In the genomic region with DNA sequence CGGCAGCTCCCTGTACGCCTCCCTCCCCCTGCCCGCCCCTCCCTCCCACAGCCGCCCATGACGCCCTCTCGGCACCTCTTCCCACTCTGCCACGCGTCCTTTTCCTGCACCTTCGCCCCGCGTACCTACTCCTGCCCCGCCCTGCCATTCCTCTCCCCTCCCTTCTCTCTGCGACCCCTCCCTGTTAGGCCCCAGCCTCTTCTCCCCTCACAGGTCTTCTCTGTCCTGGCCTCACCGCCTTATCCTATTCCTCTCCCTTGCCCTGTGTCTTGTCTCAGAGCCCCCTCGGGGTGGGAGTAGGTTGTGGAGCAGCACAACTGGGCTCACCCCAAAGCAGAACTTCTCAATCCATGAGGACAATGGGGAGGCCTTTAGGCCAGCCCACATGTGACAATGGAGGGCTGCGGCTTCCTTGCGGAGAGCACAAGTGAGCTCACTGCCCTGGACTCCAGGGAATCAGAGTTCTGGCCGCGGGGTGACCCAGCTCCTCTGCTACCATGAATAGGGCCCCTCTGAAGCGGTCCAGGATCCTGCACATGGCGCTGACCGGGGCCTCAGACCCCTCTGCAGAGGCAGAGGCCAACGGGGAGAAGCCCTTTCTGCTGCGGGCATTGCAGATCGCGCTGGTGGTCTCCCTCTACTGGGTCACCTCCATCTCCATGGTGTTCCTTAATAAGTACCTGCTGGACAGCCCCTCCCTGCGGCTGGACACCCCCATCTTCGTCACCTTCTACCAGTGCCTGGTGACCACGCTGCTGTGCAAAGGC, we compare ENCODE assay signal across 8 cellular contexts. TPM values are rescaled to one million over a fixed set of nuclear protein-coding genes. Genes with fewer than 3 reads are reported as not detected.
DNase-seq lines count a peak whose midpoint lies in the region; ATAC-seq, FAIRE-seq and TF ChIP-seq lines count a peak whose summit lies in the region.

No MANE protein-coding gene starts in this region.

- ATAC-seq in HG02571 (IDR thresholded peaks at IDR 0.05; ENCODE audit: unreplicated experiment) (peak; percentile 25), HG02970 (IDR thresholded peaks at IDR 0.05; ENCODE audit: low FRiP score, unreplicated experiment) (no peak)

- H3K4me1 Mint-ChIP-seq in T-helper 2 cell treated with Interferon-gamma antibody and Interleukin-4, amounts not matched to agents 5 μg/mL and 100 μg/mL, for 36 hours (ENCODE audit: low read depth) = peaks cover 39% of the 10 kb centered on the region
- H3K4me1 Mint-ChIP-seq in stimulated activated naive CD8-positive, alpha-beta T cell treated with anti-CD3 and anti-CD28 coated beads, Interleukin-15, Interleukin-2, amounts not matched to agents 100 ng/mL and 50 ng/mL, for 24 hours (ENCODE audit: low read depth) = peaks cover 43% of the 10 kb centered on the region

- H3K9me3 Mint-ChIP-seq in T-helper 2 cell treated with Interferon-gamma antibody and Interleukin-4, amounts not matched to agents 5 μg/mL and 100 μg/mL, for 36 hours = no peaks in the 10 kb centered on the region
- H3K9me3 Mint-ChIP-seq in stimulated activated naive CD8-positive, alpha-beta T cell treated with anti-CD3 and anti-CD28 coated beads, Interleukin-15, Interleukin-2, amounts not matched to agents 100 ng/mL and 50 ng/mL, for 24 hours = no peaks in the 10 kb centered on the region

- no peaks in the 10 kb centered on the region for H3K27me3 ChIP-seq in bronchial epithelial cell (ENCODE audit: control insufficient read depth, insufficient read depth, low read length)

- peak overlapping the region; percentile 84 for H3K27ac Mint-ChIP-seq in T-helper 2 cell treated with Interferon-gamma antibody and Interleukin-4, amounts not matched to agents 5 μg/mL and 100 μg/mL, for 36 hours
- peak overlapping the region; percentile 86 for H3K27ac Mint-ChIP-seq in stimulated activated naive CD8-positive, alpha-beta T cell treated with anti-CD3 and anti-CD28 coated beads, Interleukin-15, Interleukin-2, amounts not matched to agents 100 ng/mL and 50 ng/mL, for 24 hours

- no peaks in the 10 kb centered on the region for H3K27me3 Mint-ChIP-seq in T-helper 2 cell treated with Interferon-gamma antibody and Interleukin-4, amounts not matched to agents 5 μg/mL and 100 μg/mL, for 36 hours (ENCODE audit: low read depth)
- no peaks in the 10 kb centered on the region for H3K27me3 Mint-ChIP-seq in stimulated activated naive CD8-positive, alpha-beta T cell treated with anti-CD3 and anti-CD28 coated beads, Interleukin-15, Interleukin-2, amounts not matched to agents 100 ng/mL and 50 ng/mL, for 24 hours

- peak overlapping the region; percentile 94 for H3K4me3 Mint-ChIP-seq in T-helper 2 cell treated with Interferon-gamma antibody and Interleukin-4, amounts not matched to agents 5 μg/mL and 100 μg/mL, for 36 hours
- H3K4me3 Mint-ChIP-seq in stimulated activated naive CD8-positive, alpha-beta T cell treated with anti-CD3 and anti-CD28 coated beads, Interleukin-15, Interleukin-2, amounts not matched to agents 100 ng/mL and 50 ng/mL, for 24 hours = peak overlapping the region; percentile 89

- H3K36me3 Mint-ChIP-seq in T-helper 2 cell treated with Interferon-gamma antibody and Interleukin-4, amounts not matched to agents 5 μg/mL and 100 μg/mL, for 36 hours (ENCODE audit: low read depth) = peaks cover 28% of the 10 kb centered on the region
- peaks cover 8% of the 10 kb centered on the region for H3K36me3 Mint-ChIP-seq in stimulated activated naive CD8-positive, alpha-beta T cell treated with anti-CD3 and anti-CD28 coated beads, Interleukin-15, Interleukin-2, amounts not matched to agents 100 ng/mL and 50 ng/mL, for 24 hours (ENCODE audit: low read depth)

- no peak for FAIRE-seq in bronchial epithelial cell (lab: Jason Lieb, UNC)

- peak; percentile 12 for DNase-seq in T-helper 2 cell treated with Interferon-gamma antibody and Interleukin-4, amounts not matched to agents 5 μg/mL and 100 μg/mL, for 36 hours (ENCODE audit: low spot score)
- DNase-seq in T-helper 2 cell (no peak), NCI-H748 (lab: John Stamatoyannopoulos, UW; ENCODE audit: unreplicated experiment) (peak; percentile 79), bronchial epithelial cell (ENCODE audit: low read depth) (peak; percentile 33), left kidney (ENCODE audit: low read depth, low spot score) (peak; percentile 65)

- H3K36me3 ChIP-seq in bronchial epithelial cell (ENCODE audit: control insufficient read depth, insufficient read depth, low read length) = peaks cover 7% of the 10 kb centered on the region

- no peak for TF ChIP-seq CTCF in bronchial epithelial cell (IDR thresholded peaks at IDR 0.05; ENCODE audit: insufficient read depth, low read length, severe bottlenecking)

- peak overlapping the region; percentile 86 for H3K4me3 ChIP-seq in bronchial epithelial cell (ENCODE audit: low read depth, low read length)

RNA-seq across cellular contexts. Expression of gene SLC35C1, which starts 0.5 kb away (rescaled TPM):
- total RNA-seq in bronchial epithelial cell = 7.6 and 9.5 TPM in 2 replicates

RNA-seq across cellular contexts. Expression of gene CRY2, which starts 41.8 kb away (rescaled TPM):
- total RNA-seq in bronchial epithelial cell = 10.8 and 15.5 TPM in 2 replicates

Comparison
In these comparisons a context has a peak if more than half of its experiments do, and no peak if none do; other contexts are left out.
1. DNase-seq: peak in T-helper 2 cell treated with Interferon-gamma antibody and Interleukin-4, amounts not matched to agents 5 μg/mL and 100 μg/mL, for 36 hours (single experiment), NCI-H748 (single experiment), bronchial epithelial cell (single experiment) and left kidney (single experiment); none in T-helper 2 cell (0 of 5).